In the genomic region with DNA sequence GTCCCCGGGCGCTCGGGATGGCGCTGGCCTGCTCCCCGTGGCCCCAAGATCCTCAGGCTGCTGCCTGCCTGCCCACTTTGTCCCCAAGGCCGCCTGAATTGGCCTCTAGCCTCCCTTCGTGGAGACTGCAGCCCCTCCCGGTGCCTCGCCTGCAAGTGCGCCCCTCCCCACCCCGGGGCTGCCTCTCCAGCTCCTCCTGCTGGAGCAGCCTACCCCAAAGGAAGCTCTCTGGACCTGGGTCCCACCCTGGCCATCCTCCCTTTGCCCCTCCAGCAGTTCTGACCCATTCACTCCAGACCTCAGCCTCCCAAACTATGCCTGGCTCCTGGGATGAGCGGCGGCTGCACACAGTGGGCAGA, we compare ENCODE assay signal across 1 cellular context.
TF ChIP-seq lines count a peak whose summit lies in the region.

No MANE protein-coding gene starts in this region.

TF ChIP-seq in HepG2, 621 proteins besides CTCF, POLR2A, EP300 and RAD21:
- 0 out of 2 replicates have a peak, but pooled peaks have one; percentile 16 for TF ChIP-seq ZNF713 (CRISPR knock-in tag; IDR thresholded peaks at IDR 0.05)
- TF ChIP-seq STAG1 (CRISPR knock-in tag; IDR thresholded peaks at IDR 0.05): peak; percentile 37
- TF ChIP-seq ZFY (CRISPR knock-in tag; IDR thresholded peaks at IDR 0.05): 0 out of 2 replicates have a peak, but pooled peaks have one; percentile 14
- TF ChIP-seq ZNF777 (CRISPR knock-in tag; IDR thresholded peaks at IDR 0.05): 0 out of 2 replicates have a peak, but pooled peaks have one; percentile 25
- TF ChIP-seq, protein P1, sequence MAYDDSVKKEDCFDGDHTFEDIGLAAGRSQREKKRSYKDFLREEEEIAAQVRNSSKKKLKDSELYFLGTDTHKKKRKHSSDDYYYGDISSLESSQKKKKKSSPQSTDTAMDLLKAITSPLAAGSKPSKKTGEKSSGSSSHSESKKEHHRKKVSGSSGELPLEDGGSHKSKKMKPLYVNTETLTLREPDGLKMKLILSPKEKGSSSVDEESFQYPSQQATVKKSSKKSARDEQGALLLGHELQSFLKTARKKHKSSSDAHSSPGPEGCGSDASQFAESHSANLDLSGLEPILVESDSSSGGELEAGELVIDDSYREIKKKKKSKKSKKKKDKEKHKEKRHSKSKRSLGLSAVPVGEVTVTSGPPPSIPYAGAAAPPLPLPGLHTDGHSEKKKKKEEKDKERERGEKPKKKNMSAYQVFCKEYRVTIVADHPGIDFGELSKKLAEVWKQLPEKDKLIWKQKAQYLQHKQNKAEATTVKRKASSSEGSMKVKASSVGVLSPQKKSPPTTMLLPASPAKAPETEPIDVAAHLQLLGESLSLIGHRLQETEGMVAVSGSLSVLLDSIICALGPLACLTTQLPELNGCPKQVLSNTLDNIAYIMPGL (CRISPR knock-in tag; IDR thresholded peaks at IDR 0.05; ENCODE audit: borderline replicate concordance in 1 of 2, low read depth in 1 of 2): 0 out of 4 replicates have a peak, but pooled peaks of 1 of the 2 experiments have one; percentile 26
- no peak for TF ChIP-seq ZSCAN12 (CRISPR knock-in tag; IDR thresholded peaks at IDR 0.05)
- 0 out of 2 replicates have a peak, but pooled peaks have one; percentile 2 for TF ChIP-seq ZNF138 (CRISPR knock-in tag; IDR thresholded peaks at IDR 0.05; ENCODE audit: low read depth)
- TF ChIP-seq HNF4A (CRISPR knock-in tag; IDR thresholded peaks at IDR 0.05): 0 out of 2 replicates have a peak, but pooled peaks have one; percentile 8
- TF ChIP-seq, protein P2, sequence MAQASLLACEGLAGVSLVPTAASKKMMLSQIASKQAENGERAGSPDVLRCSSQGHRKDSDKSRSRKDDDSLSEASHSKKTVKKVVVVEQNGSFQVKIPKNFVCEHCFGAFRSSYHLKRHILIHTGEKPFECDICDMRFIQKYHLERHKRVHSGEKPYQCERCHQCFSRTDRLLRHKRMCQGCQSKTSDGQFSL (CRISPR knock-in tag; IDR thresholded peaks at IDR 0.05): 0 out of 2 replicates have a peak, but pooled peaks have one; percentile 38
- TF ChIP-seq, protein P3, sequence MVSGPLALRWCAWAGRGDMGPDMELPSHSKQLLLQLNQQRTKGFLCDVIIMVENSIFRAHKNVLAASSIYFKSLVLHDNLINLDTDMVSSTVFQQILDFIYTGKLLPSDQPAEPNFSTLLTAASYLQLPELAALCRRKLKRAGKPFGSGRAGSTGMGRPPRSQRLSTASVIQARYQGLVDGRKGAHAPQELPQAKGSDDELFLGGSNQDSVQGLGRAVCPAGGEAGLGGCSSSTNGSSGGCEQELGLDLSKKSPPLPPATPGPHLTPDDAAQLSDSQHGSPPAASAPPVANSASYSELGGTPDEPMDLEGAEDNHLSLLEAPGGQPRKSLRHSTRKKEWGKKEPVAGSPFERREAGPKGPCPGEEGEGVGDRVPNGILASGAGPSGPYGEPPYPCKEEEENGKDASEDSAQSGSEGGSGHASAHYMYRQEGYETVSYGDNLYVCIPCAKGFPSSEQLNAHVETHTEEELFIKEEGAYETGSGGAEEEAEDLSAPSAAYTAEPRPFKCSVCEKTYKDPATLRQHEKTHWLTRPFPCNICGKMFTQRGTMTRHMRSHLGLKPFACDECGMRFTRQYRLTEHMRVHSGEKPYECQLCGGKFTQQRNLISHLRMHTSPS (CRISPR knock-in tag; IDR thresholded peaks at IDR 0.05; ENCODE audit: low read depth): 0 out of 2 replicates have a peak, but pooled peaks have one; percentile 4
- TF ChIP-seq, protein P4, sequence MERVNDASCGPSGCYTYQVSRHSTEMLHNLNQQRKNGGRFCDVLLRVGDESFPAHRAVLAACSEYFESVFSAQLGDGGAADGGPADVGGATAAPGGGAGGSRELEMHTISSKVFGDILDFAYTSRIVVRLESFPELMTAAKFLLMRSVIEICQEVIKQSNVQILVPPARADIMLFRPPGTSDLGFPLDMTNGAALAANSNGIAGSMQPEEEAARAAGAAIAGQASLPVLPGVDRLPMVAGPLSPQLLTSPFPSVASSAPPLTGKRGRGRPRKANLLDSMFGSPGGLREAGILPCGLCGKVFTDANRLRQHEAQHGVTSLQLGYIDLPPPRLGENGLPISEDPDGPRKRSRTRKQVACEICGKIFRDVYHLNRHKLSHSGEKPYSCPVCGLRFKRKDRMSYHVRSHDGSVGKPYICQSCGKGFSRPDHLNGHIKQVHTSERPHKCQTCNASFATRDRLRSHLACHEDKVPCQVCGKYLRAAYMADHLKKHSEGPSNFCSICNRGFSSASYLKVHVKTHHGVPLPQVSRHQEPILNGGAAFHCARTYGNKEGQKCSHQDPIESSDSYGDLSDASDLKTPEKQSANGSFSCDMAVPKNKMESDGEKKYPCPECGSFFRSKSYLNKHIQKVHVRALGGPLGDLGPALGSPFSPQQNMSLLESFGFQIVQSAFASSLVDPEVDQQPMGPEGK (CRISPR knock-in tag; IDR thresholded peaks at IDR 0.05): peak; percentile 77
- TF ChIP-seq ZFP36 (IDR thresholded peaks at IDR 0.05; ENCODE audit: borderline replicate concordance, low read depth, low read length, partially characterized antibody): no peak
- no peak for TF ChIP-seq MIXL1 (CRISPR knock-in tag; IDR thresholded peaks at IDR 0.05)
- 0 out of 2 replicates have a peak, but pooled peaks have one; percentile 26 for TF ChIP-seq MYC (CRISPR knock-in tag; IDR thresholded peaks at IDR 0.05; ENCODE audit: borderline replicate concordance)
- TF ChIP-seq, protein P5, sequence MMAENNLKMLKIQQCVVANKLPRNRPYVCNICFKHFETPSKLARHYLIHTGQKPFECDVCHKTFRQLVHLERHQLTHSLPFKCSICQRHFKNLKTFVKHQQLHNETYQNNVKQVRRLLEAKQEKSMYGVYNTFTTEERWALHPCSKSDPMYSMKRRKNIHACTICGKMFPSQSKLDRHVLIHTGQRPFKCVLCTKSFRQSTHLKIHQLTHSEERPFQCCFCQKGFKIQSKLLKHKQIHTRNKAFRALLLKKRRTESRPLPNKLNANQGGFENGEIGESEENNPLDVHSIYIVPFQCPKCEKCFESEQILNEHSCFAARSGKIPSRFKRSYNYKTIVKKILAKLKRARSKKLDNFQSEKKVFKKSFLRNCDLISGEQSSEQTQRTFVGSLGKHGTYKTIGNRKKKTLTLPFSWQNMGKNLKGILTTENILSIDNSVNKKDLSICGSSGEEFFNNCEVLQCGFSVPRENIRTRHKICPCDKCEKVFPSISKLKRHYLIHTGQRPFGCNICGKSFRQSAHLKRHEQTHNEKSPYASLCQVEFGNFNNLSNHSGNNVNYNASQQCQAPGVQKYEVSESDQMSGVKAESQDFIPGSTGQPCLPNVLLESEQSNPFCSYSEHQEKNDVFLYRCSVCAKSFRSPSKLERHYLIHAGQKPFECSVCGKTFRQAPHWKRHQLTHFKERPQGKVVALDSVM (CRISPR knock-in tag; IDR thresholded peaks at IDR 0.05): peak; percentile 92
- TF ChIP-seq ZNF30 (CRISPR knock-in tag; IDR thresholded peaks at IDR 0.05): no peak
- TF ChIP-seq ZBTB7A (CRISPR knock-in tag; IDR thresholded peaks at IDR 0.05): peak; percentile 14; the same call in 1 of the 2 replicates
